ENCODE assay signal across 10 cellular contexts in the genomic region with DNA sequence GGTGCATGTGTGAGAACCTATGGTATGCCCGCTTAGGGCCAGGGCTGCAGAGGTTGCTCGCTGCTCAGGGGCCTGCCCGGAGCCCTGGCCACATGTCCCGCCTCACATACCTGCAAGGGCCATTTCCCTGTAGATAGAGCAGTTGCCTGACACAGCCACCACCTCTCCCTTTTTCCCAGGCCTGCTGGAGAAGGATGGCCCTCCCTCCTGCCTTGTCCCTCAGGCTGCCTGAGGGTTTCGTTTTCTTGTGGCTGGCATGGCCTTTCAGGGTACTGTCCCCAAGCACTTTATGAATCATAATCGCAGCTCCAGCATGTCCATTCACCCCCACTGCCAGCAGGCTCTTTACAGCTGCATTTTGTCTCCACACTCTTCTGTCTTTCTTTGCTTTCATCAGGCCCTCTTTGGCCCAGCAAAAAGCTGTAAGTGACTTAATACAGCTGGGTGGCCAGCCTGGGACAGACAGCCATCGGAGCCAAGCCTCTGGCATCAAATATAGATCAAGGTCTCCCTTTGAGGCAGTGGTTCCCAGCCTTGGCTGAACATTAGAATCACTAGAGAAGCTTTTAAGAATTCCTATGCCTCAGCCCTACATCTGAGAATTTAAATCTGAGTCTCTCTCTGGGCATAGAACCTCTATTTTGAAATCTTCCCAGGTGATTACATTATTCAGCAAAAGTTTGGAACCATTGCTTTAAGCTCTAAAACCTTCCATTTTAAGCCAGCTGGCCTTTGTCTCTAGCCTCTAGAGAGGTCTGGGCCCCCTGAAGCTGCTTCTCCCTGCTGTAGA.
A peak's percentile ranks its signal among the peaks of the same experiment; 100 is the strongest.
DNase-seq lines count a peak whose midpoint lies in the region; ATAC-seq, FAIRE-seq and TF ChIP-seq lines count a peak whose summit lies in the region.
"Had no signal": no experiment of that assay in that cellular context is flagged by ENCODE, and none has a peak within 500 bp of the region (broad histone marks: within the 10 kb centered on the region; RNA-seq: fewer than 3 reads in every experiment).

No MANE protein-coding gene starts in this region.

- no peak for TF ChIP-seq POLR2A in spleen (IDR thresholded peaks at IDR 0.05)

- peak overlapping the region; percentile 86 for H3K27ac Mint-ChIP-seq in GM23338
- H3K27ac Mint-ChIP-seq in astrocyte (ENCODE audit: unreplicated experiment): no peak overlapping the region
- H3K27ac Mint-ChIP-seq in CD14-positive monocyte: peak overlapping the region in 1 of 7 donors; percentile 54

- H3K36me3 ChIP-seq in GM23338 (ENCODE audit: insufficient read depth) (no peaks in the 10 kb centered on the region), astrocyte (ENCODE audit: insufficient read depth, low read length) (peaks cover 2% of the 10 kb centered on the region), keratinocyte (ENCODE audit: control insufficient read depth in 2 of 2, extremely low read depth in 1 of 2, insufficient read depth in 2 of 2, low read length in 2 of 2) (peaks cover 7 to 28% of the 10 kb centered on the region in 2 experiments), spleen (peaks cover 0 to 21% (median 0%) of the 10 kb centered on the region in 6 donors)
- H3K36me3 ChIP-seq: right lobe of liver had no signal

- peaks cover 10% of the 10 kb centered on the region; the same call in 1 of the 2 replicates for H4K20me1 ChIP-seq in GM23338 (replicated peaks; ENCODE audit: insufficient read depth)
- H4K20me1 ChIP-seq in astrocyte (ENCODE audit: insufficient read depth, low read length): peaks cover 100% of the 10 kb centered on the region
- peaks cover 54% of the 10 kb centered on the region for H4K20me1 ChIP-seq in keratinocyte (ENCODE audit: control insufficient read depth, extremely low read depth, insufficient read depth, low read length)

- H3K4me1 Mint-ChIP-seq in GM23338 (peaks cover 20% of the 10 kb centered on the region), astrocyte (ENCODE audit: low read depth, unreplicated experiment) (peaks cover 21% of the 10 kb centered on the region), CD14-positive monocyte (peaks cover 24% of the 10 kb centered on the region)

- intact Hi-C loops in spleen (cut with DNase I; ENCODE audit: low total_unique reads) (loop anchor here (10.0 kb wide), 1 partner anchor 53 kb away; no protein-coding TSS in a partner anchor), CD14-positive monocyte (cut with micrococcal nuclease) (no loop called here)

- H3K9me2 ChIP-seq in GM23338 (ENCODE audit: insufficient read depth): no peaks in the 10 kb centered on the region

- ATAC-seq in GM23338: peak; percentile 13; the same call in 2 of the 3 replicates
- ATAC-seq: Panc1 had no signal

- 72 to 83% (median 80%) methylated on average over 6 to 7 of the region's 7 CpGs for WGBS in spleen, 5 donors

- H2AFZ ChIP-seq in GM23338: no peak overlapping the region
- no peak overlapping the region for H2AFZ ChIP-seq in astrocyte (ENCODE audit: low read depth, low read length)
- H2AFZ ChIP-seq in keratinocyte (ENCODE audit: control insufficient read depth, low read length): no peak overlapping the region

- no peaks in the 10 kb centered on the region; the same call in 1 of the 2 replicates for H3K4me1 ChIP-seq in GM23338 (ENCODE audit: insufficient read depth)
- no peaks in the 10 kb centered on the region for H3K4me1 ChIP-seq in astrocyte (ENCODE audit: insufficient read depth, low read length)
- H3K4me1 ChIP-seq in keratinocyte (ENCODE audit: control insufficient read depth, extremely low read depth, insufficient read depth, low read length): peaks cover 41% of the 10 kb centered on the region
- peaks cover 36 to 100% (median 75%) of the 10 kb centered on the region in 6 donors for H3K4me1 ChIP-seq in spleen

- H3K9me3 Mint-ChIP-seq in GM23338 (no peaks in the 10 kb centered on the region), astrocyte (ENCODE audit: unreplicated experiment) (no peaks in the 10 kb centered on the region), CD14-positive monocyte (peaks cover 0 to under 1% (median 0%) of the 10 kb centered on the region in 7 donors)

- H3K27me3 ChIP-seq in GM23338 (ENCODE audit: insufficient read depth): no peaks in the 10 kb centered on the region
- H3K27me3 ChIP-seq in astrocyte (ENCODE audit: insufficient read depth, low read length): no peaks in the 10 kb centered on the region
- no peaks in the 10 kb centered on the region for H3K27me3 ChIP-seq in keratinocyte (ENCODE audit: control insufficient read depth, extremely low read depth, insufficient read depth, low read length)
- no peaks in the 10 kb centered on the region for H3K27me3 ChIP-seq in spleen (replicated peaks in 1 of 7)
- H3K27me3 ChIP-seq: right lobe of liver had no signal

- no peaks in the 10 kb centered on the region for H3F3A ChIP-seq in GM23338 (replicated peaks; ENCODE audit: low read depth)

- H3K27ac ChIP-seq in GM23338 (ENCODE audit: low read depth) (0 out of 2 replicates have a peak overlapping the region, but pooled peaks have one; percentile 32), astrocyte (ENCODE audit: low read depth, low read length) (no peak overlapping the region), keratinocyte (ENCODE audit: control insufficient read depth, insufficient read depth, low read length) (no peak overlapping the region), spleen (peak overlapping the region in 6 of 8 donors; percentile 20 to 72 (median 38))

- dilution Hi-C loops in keratinocyte (cut with MboI; ENCODE audit: extremely low pct_ligation_motif_present, low sequenced_read_pairs): no loop called here

- H3K27me3 Mint-ChIP-seq in GM23338 (ENCODE audit: insufficient read depth, low read depth, poor library complexity): peaks cover 9% of the 10 kb centered on the region
- no peaks in the 10 kb centered on the region for H3K27me3 Mint-ChIP-seq in astrocyte (ENCODE audit: low read depth, unreplicated experiment)
- peaks cover 0 to 3% (median 0%) of the 10 kb centered on the region in 3 donors for H3K27me3 Mint-ChIP-seq in CD14-positive monocyte (ENCODE audit: low read depth in 3 of 3)

- FAIRE-seq in astrocyte (lab: Jason Lieb, UNC) (no peak), keratinocyte (lab: Jason Lieb, UNC) (no peak), RCC 7860 (lab: Jason Lieb, UNC) (no peak)

- H3K9me3 ChIP-seq in astrocyte (ENCODE audit: insufficient read depth, low read depth, low read length) (no peaks in the 10 kb centered on the region), keratinocyte (ENCODE audit: control insufficient read depth, low read depth, low read length) (no peaks in the 10 kb centered on the region), spleen (no peaks in the 10 kb centered on the region)
- H3K9me3 ChIP-seq: right lobe of liver had no signal

- peaks cover 14% of the 10 kb centered on the region for H3K79me2 ChIP-seq in GM23338 (replicated peaks; ENCODE audit: insufficient read depth)
- peaks cover 100% of the 10 kb centered on the region for H3K79me2 ChIP-seq in astrocyte (ENCODE audit: insufficient read depth, low read length)
- peaks cover 90% of the 10 kb centered on the region for H3K79me2 ChIP-seq in keratinocyte (ENCODE audit: control insufficient read depth, insufficient read depth, low read length)

- H3K9me1 ChIP-seq in keratinocyte (ENCODE audit: control insufficient read depth, extremely low read depth, insufficient read depth, low read length): peaks cover 21% of the 10 kb centered on the region

- TF ChIP-seq CTCF in GM23338 (conservative IDR thresholded peaks at IDR 0.05; ENCODE audit: low read depth in 2 of 2): no peak
- TF ChIP-seq CTCF in astrocyte (IDR thresholded peaks at IDR 0.05; ENCODE audit: insufficient read depth, low read depth, low read length): no peak
- no peak for TF ChIP-seq CTCF in keratinocyte (optimal IDR thresholded peaks at IDR 0.05 in 1 of 3, IDR thresholded peaks at IDR 0.05 in 1 of 3, conservative IDR thresholded peaks at IDR 0.05 in 1 of 3; ENCODE audit: extremely low read depth in 1 of 3, insufficient read depth in 2 of 3, low read length in 3 of 3)
- TF ChIP-seq CTCF in spleen (IDR thresholded peaks at IDR 0.05 in 8 of 11, conservative IDR thresholded peaks at IDR 0.05 in 3 of 11): no peak
- no peak for TF ChIP-seq CTCF in CD14-positive monocyte (IDR thresholded peaks at IDR 0.05)

- H3K4me2 ChIP-seq in GM23338: no peak overlapping the region
- no peak overlapping the region for H3K4me2 ChIP-seq in astrocyte (ENCODE audit: low read length)
- H3K4me2 ChIP-seq in keratinocyte (ENCODE audit: control insufficient read depth, extremely low read depth, insufficient read depth, low read depth, low read length): no peak overlapping the region

- DNase-seq in GM23338 (ENCODE audit: low spot score) (no peak), astrocyte (ENCODE audit: low read depth) (no peak), keratinocyte (ENCODE audit: low read depth, low spot score) (no peak), spleen (no peak), KG1 (lab: John Stamatoyannopoulos, UW) (no peak), 8988T (no peak), RCC 7860 (ENCODE audit: low spot score) (no peak), CD14-positive monocyte (ENCODE audit: low spot score) (no peak)

- H3K36me3 Mint-ChIP-seq in GM23338 (ENCODE audit: low read depth) (no peaks in the 10 kb centered on the region), astrocyte (ENCODE audit: low read depth, unreplicated experiment) (peaks cover 14% of the 10 kb centered on the region), CD14-positive monocyte (peaks cover 10 to 17% of the 10 kb centered on the region in 2 donors)

- H3K4me3 ChIP-seq in GM23338 (no peak overlapping the region), astrocyte (ENCODE audit: insufficient read depth, low read depth, low read length) (no peak overlapping the region), keratinocyte (ENCODE audit: control insufficient read depth in 2 of 3, extremely low read depth in 1 of 3, insufficient read depth in 2 of 3, low read depth in 1 of 3, low read length in 3 of 3) (no peak overlapping the region), spleen (no peak overlapping the region)
- H3K4me3 ChIP-seq: right lobe of liver had no signal

- no peak overlapping the region for H3K9ac ChIP-seq in astrocyte (ENCODE audit: low read length)
- peak overlapping the region; percentile 8 for H3K9ac ChIP-seq in keratinocyte (ENCODE audit: control insufficient read depth, extremely low read depth, insufficient read depth, low read length)

- no peak overlapping the region for H3K4me3 Mint-ChIP-seq in GM23338
- H3K4me3 Mint-ChIP-seq in astrocyte (ENCODE audit: unreplicated experiment): peak overlapping the region; percentile 0
- no peak overlapping the region for H3K4me3 Mint-ChIP-seq in CD14-positive monocyte

TF ChIP-seq in GM23338, 12 proteins besides CTCF, POLR2A, EP300 and RAD21 (continues in another document):
- TF ChIP-seq ZNF331 (CRISPR knock-in tag; IDR thresholded peaks at IDR 0.05; ENCODE audit: low read depth): no peak
- no peak for TF ChIP-seq EZH2 (IDR thresholded peaks at IDR 0.05; ENCODE audit: low read depth, unreplicated experiment)
- TF ChIP-seq STAT1 (IDR thresholded peaks at IDR 0.05; ENCODE audit: unreplicated experiment): no peak
- no peak for TF ChIP-seq ZNF114 (CRISPR knock-in tag; IDR thresholded peaks at IDR 0.05)

Comparison
In these comparisons a context has a peak if more than half of its experiments do, and no peak if none do; other contexts are left out.
1. H3K27ac ChIP-seq: peak in GM23338 (single experiment) and spleen (6 of 8); none in astrocyte (single experiment) and keratinocyte (single experiment).